20 cellular contexts compared by ENCODE assay signal in genomic region chr3:10837849-10838248, GRCh38. TPM values are rescaled to one million over a fixed set of nuclear protein-coding genes. Genes with fewer than 3 reads are reported as not detected.
A peak's percentile ranks its signal among the peaks of the same experiment; 100 is the strongest.
DNase-seq lines count a peak whose midpoint lies in the region; ATAC-seq and TF ChIP-seq lines count a peak whose summit lies in the region.
"Had no signal": no experiment of that assay in that cellular context is flagged by ENCODE, and none has a peak within 500 bp of the region (broad histone marks: within the 10 kb centered on the region; RNA-seq: fewer than 3 reads in every experiment).

No MANE protein-coding gene starts in this region.

- no peaks in the 10 kb centered on the region for H3K36me3 ChIP-seq in heart left ventricle
- H3K36me3 ChIP-seq in BLaER1: no peaks in the 10 kb centered on the region

- H4K20me1 ChIP-seq in BLaER1: no peaks in the 10 kb centered on the region

- no peak for TF ChIP-seq CTCF in heart left ventricle (IDR thresholded peaks at IDR 0.05)

- WGBS in heart left ventricle, 4 donors: 39 to 50% (median 48%) methylated on average over 7 to 8 of the region's 8 CpGs

- no peak overlapping the region for H3K4me3 ChIP-seq in heart left ventricle
- H3K4me3 ChIP-seq in BLaER1: no peak overlapping the region

- peak overlapping the region; percentile 33; the same call in 1 of the 2 replicates for H3K9ac ChIP-seq in BLaER1

- H3K27ac ChIP-seq in heart left ventricle (no peak overlapping the region), BLaER1 (peak overlapping the region; percentile 61)

- H3K4me1 ChIP-seq in heart left ventricle: no peaks in the 10 kb centered on the region
- H3K4me1 ChIP-seq in BLaER1: peaks cover 80% of the 10 kb centered on the region

- no peak for TF ChIP-seq POLR2A in heart left ventricle (IDR thresholded peaks at IDR 0.05)

- H3K4me2 ChIP-seq in BLaER1: peak overlapping the region; percentile 90

- H3K9me3 ChIP-seq in heart left ventricle: no peaks in the 10 kb centered on the region
- H3K9me3 ChIP-seq in BLaER1: no peaks in the 10 kb centered on the region

- intact Hi-C loops in heart left ventricle (cut with DNase I): no loop called here
- intact Hi-C loops in Right ventricle myocardium inferior (cut with DNase I): no loop called here

- H3K27me3 ChIP-seq in heart left ventricle (peaks cover 0 to 38% (median 11%) of the 10 kb centered on the region in 9 donors), BLaER1 (no peaks in the 10 kb centered on the region)

- no peak for DNase-seq in heart left ventricle
- no peak for DNase-seq in Right ventricle myocardium inferior (ENCODE audit: missing footprints)
- DNase-seq in globus pallidus (ENCODE audit: low spot score): peak; percentile 46
- peak; percentile 17 for DNase-seq in pons (ENCODE audit: low spot score)
- DNase-seq in hippocampal formation (lab: John Stamatoyannopoulos, UW): no peak
- DNase-seq: Calu3; CD8-positive, alpha-beta T cell; DMS79 treated with DMSO at 0.1 percent for 48 hours; GF-D8; GOT3; H7; HFFc6; KBM-7 had no signal

- ATAC-seq in heart left ventricle: peak in 3 of 4 donors; percentile 8 to 29 (median 18)
- no peak for ATAC-seq in Right ventricle myocardium inferior
- ATAC-seq in HG02798 (IDR thresholded peaks at IDR 0.05; ENCODE audit: poor library complexity, unreplicated experiment): no peak
- ATAC-seq: CD8-positive, alpha-beta T cell; HCT116 had no signal

RNA-seq across cellular contexts. Expression of gene SLC6A11, which starts 21.8 kb away (rescaled TPM):
- not detected for total RNA-seq in heart left ventricle
- polyA plus RNA-seq in heart left ventricle: not detected
- not detected for total RNA-seq in Right ventricle myocardium inferior
- total RNA-seq: A172; Calu3; CD8-positive, alpha-beta T cell; HT1080 had no signal
- polyA plus RNA-seq: BJ, IgD-negative memory B cell had no signal

Comparison
In these comparisons a context has a peak if more than half of its experiments do, and no peak if none do; other contexts are left out.
1. ATAC-seq: peak in heart left ventricle (3 of 4); none in Right ventricle myocardium inferior (single experiment) and HG02798 (single experiment).
2. DNase-seq: peak in globus pallidus (single experiment) and pons (single experiment); none in heart left ventricle (0 of 5), Right ventricle myocardium inferior (single experiment) and hippocampal formation (0 of 2).